Comparison of ENCODE assay signal across 23 cellular contexts in the genomic region with DNA sequence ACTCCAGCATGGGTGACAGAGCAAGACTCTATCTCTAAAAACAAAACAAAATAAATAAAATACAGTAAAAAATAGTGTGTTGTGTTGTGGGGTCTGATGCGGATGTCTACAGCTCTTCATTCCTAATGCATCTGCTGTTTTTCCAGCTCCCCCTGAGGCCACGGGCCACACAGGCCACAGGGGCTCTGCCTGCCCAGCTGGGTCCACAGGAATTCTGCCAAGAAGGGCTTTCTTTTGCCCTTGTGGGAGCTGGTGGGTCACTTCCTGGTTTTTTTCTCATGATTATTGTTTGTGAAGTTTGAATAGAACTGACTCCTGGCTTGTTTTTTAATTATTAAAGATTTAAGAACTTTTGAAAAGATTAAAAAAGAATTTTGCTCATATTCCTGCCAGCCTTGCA.
DNase-seq lines count a peak whose midpoint lies in the region; ATAC-seq and TF ChIP-seq lines count a peak whose summit lies in the region.
"Had no signal": no experiment of that assay in that cellular context is flagged by ENCODE, and none has a peak within 500 bp of the region (broad histone marks: within the 10 kb centered on the region; RNA-seq: fewer than 3 reads in every experiment).

No MANE protein-coding gene starts in this region.

- H3K4me3 ChIP-seq in SJCRH30: no peak overlapping the region
- H3K4me3 ChIP-seq in sigmoid colon: no peak overlapping the region
- no peak overlapping the region for H3K4me3 ChIP-seq in right cardiac atrium (ENCODE audit: low read length)
- H3K4me3 ChIP-seq: A549; BLaER1 treated with 17β-estradiol and CSF1 and Interleukin-3, amounts not matched to agents 10 nM and 100 nM; GM12878 had no signal

- WGBS in sigmoid colon, 2 donors: 59 to 77% methylated on average over 2 of the region's 2 CpGs
- WGBS in right cardiac atrium: 46% methylated on average over 2 of the region's 2 CpGs

- H3K36me3 ChIP-seq in SJCRH30 (no peaks in the 10 kb centered on the region), sigmoid colon (no peaks in the 10 kb centered on the region)
- H3K36me3 ChIP-seq: BE2C; BLaER1 treated with 17β-estradiol and CSF1 and Interleukin-3, amounts not matched to agents 10 nM and 100 nM had no signal

- TF ChIP-seq POLR2A in sigmoid colon (IDR thresholded peaks at IDR 0.05): no peak

- H3K27me3 ChIP-seq in SJCRH30: no peaks in the 10 kb centered on the region
- H3K27me3 ChIP-seq in sigmoid colon: peaks cover 0 to 9% (median 0%) of the 10 kb centered on the region in 3 donors
- peaks cover 2% of the 10 kb centered on the region for H3K27me3 ChIP-seq in right cardiac atrium (ENCODE audit: control insufficient read depth, insufficient read depth)
- H3K27me3 ChIP-seq: BE2C; BLaER1 treated with 17β-estradiol and CSF1 and Interleukin-3, amounts not matched to agents 10 nM and 100 nM had no signal

- no peaks in the 10 kb centered on the region for H3K4me1 ChIP-seq in SJCRH30
- no peaks in the 10 kb centered on the region for H3K4me1 ChIP-seq in sigmoid colon
- H3K4me1 ChIP-seq in right cardiac atrium (ENCODE audit: control insufficient read depth, insufficient read depth, low read length): no peaks in the 10 kb centered on the region
- H3K4me1 ChIP-seq: A549, BE2C had no signal

- no peak for TF ChIP-seq EP300 in sigmoid colon (IDR thresholded peaks at IDR 0.05)

- ATAC-seq in GM18519 (IDR thresholded peaks at IDR 0.05; ENCODE audit: low FRiP score, unreplicated experiment) (no peak), right cardiac atrium (no peak)
- ATAC-seq: A549, GM12878, HCT116 had no signal

- DNase-seq in SJCRH30: peak; percentile 16 to 27
- DNase-seq in dermis blood vessel endothelial cell: peak; percentile 76
- DNase-seq in myocyte (ENCODE audit: low read depth): peak; percentile 52
- peak; percentile 25 for DNase-seq in sigmoid colon
- no peak for DNase-seq in NOMO-1 treated with DMSO at 0.1 percent for 48 hours (lab: John Stamatoyannopoulos, UW; ENCODE audit: unreplicated experiment)
- no peak for DNase-seq in right cardiac atrium
- no peak for DNase-seq in SW 1271 (lab: John Stamatoyannopoulos, UW)
- DNase-seq: 8988T; ACHN; AML-193; BE2C; CD4-positive, alpha-beta T cell; CD8-positive, alpha-beta memory T cell; DMS 273 treated with DMSO at 0.1 percent for 48 hours; DMS79; EL; GDM1; GOT3 had no signal

- intact Hi-C loops in sigmoid colon (cut with DNase I) (no loop called here), right cardiac atrium (cut with DNase I) (loop anchor here in 1 of 4 donors (10.0 kb wide), 1 partner anchor 97 kb away; no protein-coding TSS in a partner anchor)

- H3K27ac ChIP-seq in SJCRH30 (no peak overlapping the region), sigmoid colon (no peak overlapping the region), right cardiac atrium (ENCODE audit: low read length) (no peak overlapping the region)
- H3K27ac ChIP-seq: A549; BLaER1 treated with 17β-estradiol and CSF1 and Interleukin-3, amounts not matched to agents 10 nM and 100 nM had no signal

- H3K9me3 ChIP-seq in SJCRH30 (replicated peaks) (no peaks in the 10 kb centered on the region), sigmoid colon (no peaks in the 10 kb centered on the region), right cardiac atrium (ENCODE audit: control insufficient read depth, low read length) (no peaks in the 10 kb centered on the region)
- H3K9me3 ChIP-seq: A549; BE2C; BLaER1 treated with 17β-estradiol and CSF1 and Interleukin-3, amounts not matched to agents 10 nM and 100 nM had no signal

- no peak for TF ChIP-seq CTCF in sigmoid colon (IDR thresholded peaks at IDR 0.05)

Comparison
In these comparisons a context has a peak if more than half of its experiments do, and no peak if none do; other contexts are left out.
1. DNase-seq: peak in SJCRH30 (2 of 2), dermis blood vessel endothelial cell (single experiment), myocyte (single experiment) and sigmoid colon (single experiment); none in NOMO-1 treated with DMSO at 0.1 percent for 48 hours (single experiment), right cardiac atrium (0 of 3) and SW 1271 (0 of 2).